Comparison of ENCODE assay signal across 3 cellular contexts in the genomic region with DNA sequence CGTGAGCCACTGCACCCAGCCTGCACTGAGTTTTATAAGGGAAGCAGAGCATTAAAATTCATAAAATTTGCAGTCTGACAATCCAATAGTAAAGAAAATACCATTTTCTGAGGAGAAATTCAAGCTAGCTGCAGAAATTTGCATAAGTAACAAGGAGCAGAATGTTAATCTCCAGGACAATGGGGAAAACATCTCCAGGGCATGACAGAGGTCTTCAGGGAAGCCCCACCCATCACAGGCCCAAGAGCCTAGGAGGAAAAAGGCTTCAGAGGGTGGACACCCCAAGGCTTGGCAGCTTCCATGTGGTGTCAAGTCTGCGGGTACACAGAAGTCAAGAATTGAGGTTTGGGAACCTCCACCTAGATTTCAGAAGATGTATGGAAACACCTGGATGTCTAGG.
"Had no signal": no experiment of that assay in that cellular context is flagged by ENCODE, and none has a peak within 500 bp of the region (broad histone marks: within the 10 kb centered on the region; RNA-seq: fewer than 3 reads in every experiment).

No MANE protein-coding gene starts in this region.

- DNase-seq: GDM1, GF-D8 had no signal

- ATAC-seq: GM12878 had no signal

- H3K4me3 ChIP-seq: GM12878 had no signal
